ENCODE assay signal across 14 cellular contexts in genomic region chr9:21506910-21507795, GRCh38. TPM values are rescaled to one million over a fixed set of nuclear protein-coding genes. Genes with fewer than 3 reads are reported as not detected.
DNase-seq lines count a peak whose midpoint lies in the region; ATAC-seq and TF ChIP-seq lines count a peak whose summit lies in the region.
"Had no signal": no experiment of that assay in that cellular context is flagged by ENCODE, and none has a peak within 500 bp of the region (broad histone marks: within the 10 kb centered on the region; RNA-seq: fewer than 3 reads in every experiment).

No MANE protein-coding gene starts in this region.

- in situ Hi-C loops in GM23248 (cut with MboI), result no loop called here

- peak overlapping the region; percentile 67 for H3K27ac ChIP-seq in GM23248
- peak overlapping the region; percentile 14 for H3K27ac ChIP-seq in smooth muscle cell (ENCODE audit: low read depth)

- peak overlapping the region; percentile 70 for H3K4me3 Mint-ChIP-seq in T-helper 17 cell
- H3K4me3 Mint-ChIP-seq: nephron progenitor cell had no signal

- H3K79me2 ChIP-seq in GM23248 (ENCODE audit: insufficient read depth), result peaks cover 92% of the 10 kb centered on the region
- peaks cover 29% of the 10 kb centered on the region for H3K79me2 ChIP-seq in smooth muscle cell (ENCODE audit: low read depth)

- H3K4me2 ChIP-seq in GM23248 (ENCODE audit: unreplicated experiment) (peak overlapping the region; percentile 63), smooth muscle cell (peak overlapping the region; percentile 40)

- H3K36me3 ChIP-seq in GM23248 (ENCODE audit: low read depth), result peaks cover 21% of the 10 kb centered on the region
- no peaks in the 10 kb centered on the region for H3K36me3 ChIP-seq in smooth muscle cell (ENCODE audit: low read depth)

- H3K9me3 ChIP-seq in GM23248 (ENCODE audit: low read depth) (no peaks in the 10 kb centered on the region), T-helper 17 cell (ENCODE audit: control insufficient read depth, low read length, poor library complexity, severe bottlenecking) (no peaks in the 10 kb centered on the region), smooth muscle cell (replicated peaks; ENCODE audit: low read depth) (no peaks in the 10 kb centered on the region)

- WGBS in GM23248 (ENCODE audit: low coverage in 1 of 2, low lambda C conversion rate in 2 of 2, missing lambda C conversion rate in 2 of 2), 2 experiments, result 72 to 74% methylated on average over 4 of the region's 4 CpGs
- 55% methylated on average over 4 of the region's 4 CpGs for WGBS in smooth muscle cell (ENCODE audit: low lambda C conversion rate)

- H3K27me3 ChIP-seq in GM23248 (replicated peaks; ENCODE audit: insufficient read depth) (no peaks in the 10 kb centered on the region), smooth muscle cell (ENCODE audit: low read depth) (no peaks in the 10 kb centered on the region)

- no peak overlapping the region for H2AFZ ChIP-seq in GM23248
- H2AFZ ChIP-seq in smooth muscle cell (ENCODE audit: low read depth), result no peak overlapping the region

- DNase-seq in GM23248 (peak; percentile 92), T-helper 17 cell (no peak), foreskin fibroblast (peak; percentile 89 to 95), smooth muscle cell (lab: John Stamatoyannopoulos, UW; ENCODE audit: unreplicated experiment) (no peak), SIG-M5 (lab: John Stamatoyannopoulos, UW) (no peak), H4 (ENCODE audit: low spot score) (no peak)
- DNase-seq: activated CD4-positive, alpha-beta T cell treated with anti-CD3 and anti-CD28 coated beads for 1 hour; activated gamma-delta T cell; cortex of kidney; nephron progenitor cell; Right ventricle myocardium superior; stimulated activated CD4-positive, alpha-beta T cell treated with anti-CD3 and anti-CD28 coated beads, Interleukin-4, amount 100 ng/mL, for 1 hour; substantia nigra had no signal

- H3K27ac Mint-ChIP-seq in T-helper 17 cell, result peak overlapping the region; percentile 4
- H3K27ac Mint-ChIP-seq: nephron progenitor cell had no signal

- TF ChIP-seq CTCF in foreskin fibroblast (IDR thresholded peaks at IDR 0.05; ENCODE audit: low read depth, low read length) (no peak), smooth muscle cell (IDR thresholded peaks at IDR 0.05; ENCODE audit: borderline replicate concordance, insufficient read depth, poor library complexity, severe bottlenecking) (no peak)

- peaks cover 96% of the 10 kb centered on the region for H3F3A ChIP-seq in GM23248 (ENCODE audit: insufficient read depth)
- H3F3A ChIP-seq in smooth muscle cell (ENCODE audit: low read depth), result peaks cover 3% of the 10 kb centered on the region

- H3K4me1 Mint-ChIP-seq in T-helper 17 cell, result peaks cover 13% of the 10 kb centered on the region
- H3K4me1 Mint-ChIP-seq: nephron progenitor cell had no signal

- H3K4me1 ChIP-seq in GM23248 (ENCODE audit: insufficient read depth) (peaks cover 85% of the 10 kb centered on the region), smooth muscle cell (ENCODE audit: low read depth) (no peaks in the 10 kb centered on the region)

- H4K20me1 ChIP-seq in GM23248 (ENCODE audit: insufficient read depth) (no peaks in the 10 kb centered on the region), smooth muscle cell (ENCODE audit: low read depth) (peaks cover 17% of the 10 kb centered on the region)

- ATAC-seq in T-helper 17 cell, result no peak
- ATAC-seq in GM21576 (IDR thresholded peaks at IDR 0.05; ENCODE audit: unreplicated experiment), result no peak

- peaks cover 5% of the 10 kb centered on the region for H3K27me3 Mint-ChIP-seq in T-helper 17 cell

- no peaks in the 10 kb centered on the region for H3K9me2 ChIP-seq in GM23248 (ENCODE audit: insufficient read depth)

- H3K36me3 Mint-ChIP-seq in T-helper 17 cell (ENCODE audit: low read depth), result no peaks in the 10 kb centered on the region

- H3K9ac ChIP-seq in GM23248 (no peak overlapping the region; the same call in 1 of the 2 replicates), smooth muscle cell (ENCODE audit: low read depth) (no peak overlapping the region)

- peak overlapping the region; percentile 11; the same call in 1 of the 2 replicates for H3K4me3 ChIP-seq in GM23248
- H3K4me3 ChIP-seq in foreskin fibroblast (ENCODE audit: low read depth in 1 of 2, low read length in 2 of 2), result no peak overlapping the region
- no peak overlapping the region for H3K4me3 ChIP-seq in smooth muscle cell

RNA-seq across cellular contexts. Expression of gene IFNE, which starts 25.0 kb away (rescaled TPM):
- 1.8 TPM in 2 replicates for total RNA-seq in GM23248 (2014; rRNA removed; shearing (Covaris generic))
- polyA plus RNA-seq in GM23248 (2016; fragmentation: Nextera tagmentation; extraction: Ambion mirVana), result 0.80 and 1.3 TPM in 2 replicates
- not detected for total RNA-seq in T-helper 17 cell
- total RNA-seq in smooth muscle cell, result 0.85 and 1.2 TPM in 2 replicates
- not detected in 2 replicates for polyA plus RNA-seq in smooth muscle cell
- not detected in 2 replicates for total RNA-seq in H4 (2014; rRNA removed; shearing (Covaris generic))
- total RNA-seq: Right ventricle myocardium superior had no signal

Comparison
In these comparisons a context has a peak if more than half of its experiments do, and no peak if none do; other contexts are left out.
1. DNase-seq: peak in GM23248 (single experiment) and foreskin fibroblast (2 of 2); none in T-helper 17 cell (0 of 3), smooth muscle cell (single experiment), SIG-M5 (single experiment) and H4 (single experiment).